Comparison of ENCODE assay signal across 15 cellular contexts in the genomic region with DNA sequence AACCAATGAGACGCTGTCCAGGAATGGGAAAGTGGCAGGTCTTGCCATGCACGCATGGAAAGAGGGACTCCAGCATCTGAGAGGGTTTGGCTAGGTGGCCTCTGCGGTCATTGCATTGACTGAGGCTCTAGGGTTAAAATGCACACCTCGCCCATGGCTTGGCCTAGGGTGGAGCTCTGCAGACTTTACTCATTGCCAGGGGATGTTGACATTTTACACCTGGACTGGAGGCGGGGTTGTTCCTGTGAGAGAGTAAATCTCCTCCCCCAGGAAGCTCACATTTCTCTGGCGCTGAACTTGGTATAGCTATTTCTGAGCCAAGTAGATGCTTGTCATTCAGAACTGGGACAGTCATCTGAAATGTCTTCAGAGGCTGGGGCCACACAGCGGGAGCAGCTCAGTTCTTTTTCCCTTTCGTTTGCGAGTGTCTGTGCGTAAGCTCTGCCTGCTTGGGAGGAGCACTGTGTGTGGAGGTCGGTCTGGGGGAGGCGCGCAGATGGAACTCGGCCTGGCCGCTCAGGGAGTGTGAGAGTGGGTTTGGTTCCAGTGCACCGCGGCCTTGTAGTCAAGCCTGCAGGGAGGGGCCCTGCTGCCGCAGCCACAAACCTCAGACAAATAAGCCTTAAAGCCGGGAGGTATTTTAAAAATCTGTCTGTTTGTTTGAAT.
A peak's percentile ranks its signal among the peaks of the same experiment; 100 is the strongest.
DNase-seq lines count a peak whose midpoint lies in the region; ATAC-seq and TF ChIP-seq lines count a peak whose summit lies in the region.
"Had no signal": no experiment of that assay in that cellular context is flagged by ENCODE, and none has a peak within 500 bp of the region (broad histone marks: within the 10 kb centered on the region; RNA-seq: fewer than 3 reads in every experiment).

No MANE protein-coding gene starts in this region.

- no peaks in the 10 kb centered on the region for H3K9me3 ChIP-seq in heart left ventricle
- no peaks in the 10 kb centered on the region for H3K9me3 ChIP-seq in right atrium auricular region
- H3K9me3 ChIP-seq in esophagus (ENCODE audit: control insufficient read depth in 2 of 2, insufficient read depth in 1 of 2, low read depth in 1 of 2, low read length in 1 of 2) = no peaks in the 10 kb centered on the region
- no peaks in the 10 kb centered on the region for H3K9me3 ChIP-seq in uterus
- H3K9me3 ChIP-seq in esophagus muscularis mucosa = no peaks in the 10 kb centered on the region
- no peaks in the 10 kb centered on the region for H3K9me3 ChIP-seq in spleen

- H3K27me3 ChIP-seq in heart left ventricle (no peaks in the 10 kb centered on the region), right atrium auricular region (no peaks in the 10 kb centered on the region), esophagus (ENCODE audit: control insufficient read depth in 1 of 2, insufficient read depth in 2 of 2, low read length in 2 of 2) (no peaks in the 10 kb centered on the region), uterus (no peaks in the 10 kb centered on the region), esophagus muscularis mucosa (no peaks in the 10 kb centered on the region), spleen (replicated peaks in 1 of 7) (no peaks in the 10 kb centered on the region)

- DNase-seq in heart left ventricle (peak in 1 of 5 donors; percentile 41), right atrium auricular region (ENCODE audit: low spot score) (no peak), mucosa of gallbladder (ENCODE audit: low spot score) (peak; percentile 46), uterus (peak in 1 of 2 donors; percentile 47), esophagus muscularis mucosa (ENCODE audit: extremely low spot score) (no peak), NCI-H82 (lab: John Stamatoyannopoulos, UW) (no peak), spleen (no peak)
- DNase-seq: activated T-cell treated with anti-CD3 and anti-CD28 coated beads for 4 hours; foreskin fibroblast; GOT3; NK-92 treated with Interleukin-12 subunit alpha and Interleukin-12 subunit beta, amount 100 ng/mL, for 24 hours; occipital lobe; stimulated activated CD4-positive, alpha-beta T cell treated with anti-CD3 and anti-CD28 coated beads, Interleukin-2, amount 100 ng/mL, for 24 hours had no signal

- TF ChIP-seq EP300 in esophagus muscularis mucosa (IDR thresholded peaks at IDR 0.05) = no peak

- TF ChIP-seq CTCF in heart left ventricle (IDR thresholded peaks at IDR 0.05) = no peak
- TF ChIP-seq CTCF in right atrium auricular region (IDR thresholded peaks at IDR 0.05) = no peak
- no peak for TF ChIP-seq CTCF in uterus (IDR thresholded peaks at IDR 0.05)
- no peak for TF ChIP-seq CTCF in esophagus muscularis mucosa (IDR thresholded peaks at IDR 0.05)
- no peak for TF ChIP-seq CTCF in spleen (IDR thresholded peaks at IDR 0.05 in 8 of 11, conservative IDR thresholded peaks at IDR 0.05 in 3 of 11)

- H3K4me3 ChIP-seq in heart left ventricle (no peak overlapping the region), right atrium auricular region (no peak overlapping the region), esophagus (ENCODE audit: low read depth in 1 of 2, low read length in 2 of 2) (no peak overlapping the region), uterus (no peak overlapping the region), esophagus muscularis mucosa (no peak overlapping the region), spleen (no peak overlapping the region)

- intact Hi-C loops in heart left ventricle (cut with DNase I) (loop anchor here in 2 of 10 donors (10.0 kb wide), 2 partner anchors 1102 to 1182 kb away; no protein-coding TSS in a partner anchor), uterus (cut with DNase I; ENCODE audit: low total_unique reads) (no loop called here), esophagus muscularis mucosa (cut with DNase I) (loop anchor here (10.0 kb wide), 1 partner anchor 1182 kb away; no protein-coding TSS in a partner anchor), spleen (cut with DNase I; ENCODE audit: low total_unique reads) (no loop called here)

- H3K27ac ChIP-seq in heart left ventricle (no peak overlapping the region), right atrium auricular region (no peak overlapping the region), esophagus (ENCODE audit: low read depth in 2 of 2, low read length in 1 of 2) (peak overlapping the region; percentile 23 to 38), uterus (peak overlapping the region; percentile 40), esophagus muscularis mucosa (replicated peaks in 1 of 4) (no peak overlapping the region), spleen (no peak overlapping the region)
- H3K27ac ChIP-seq: HL-60 had no signal

- TF ChIP-seq POLR2A in heart left ventricle (IDR thresholded peaks at IDR 0.05) = no peak
- no peak for TF ChIP-seq POLR2A in uterus (IDR thresholded peaks at IDR 0.05)
- TF ChIP-seq POLR2A in esophagus muscularis mucosa (IDR thresholded peaks at IDR 0.05; ENCODE audit: low read depth) = no peak
- no peak for TF ChIP-seq POLR2A in spleen (IDR thresholded peaks at IDR 0.05)

- H3K36me3 ChIP-seq in heart left ventricle (peaks cover 0 to 88% (median 70%) of the 10 kb centered on the region in 9 donors), right atrium auricular region (peaks cover 33% of the 10 kb centered on the region), esophagus (ENCODE audit: control insufficient read depth in 2 of 2, insufficient read depth in 2 of 2, low read length in 1 of 2) (peaks cover 12% of the 10 kb centered on the region in 2 donors), uterus (no peaks in the 10 kb centered on the region), esophagus muscularis mucosa (peaks cover 19 to 90% (median 75%) of the 10 kb centered on the region in 4 donors), spleen (peaks cover 0 to 98% (median 56%) of the 10 kb centered on the region in 6 donors)

- WGBS in heart left ventricle, 4 donors = 90 to 92% (median 91%) methylated on average over 19 of the region's 19 CpGs
- WGBS in esophagus, 2 donors = 58 to 70% methylated on average over 19 of the region's 19 CpGs
- WGBS in esophagus muscularis mucosa = 86% methylated on average over 12 of the region's 19 CpGs
- WGBS in spleen, 5 donors = 80 to 90% (median 87%) methylated on average over 18 to 19 of the region's 19 CpGs

- peak; percentile 30 to 42 (median 41) for ATAC-seq in heart left ventricle

- H3K4me1 ChIP-seq in heart left ventricle = peaks cover 0 to 20% (median 6%) of the 10 kb centered on the region in 12 donors
- H3K4me1 ChIP-seq in right atrium auricular region = peaks cover 0 to 15% of the 10 kb centered on the region in 2 donors
- peaks cover 4 to 7% of the 10 kb centered on the region in 2 donors for H3K4me1 ChIP-seq in esophagus (ENCODE audit: control insufficient read depth in 2 of 2, insufficient read depth in 2 of 2, low read length in 1 of 2)
- no peaks in the 10 kb centered on the region for H3K4me1 ChIP-seq in uterus
- no peaks in the 10 kb centered on the region for H3K4me1 ChIP-seq in esophagus muscularis mucosa
- H3K4me1 ChIP-seq in spleen = peaks cover 0 to 10% (median 0%) of the 10 kb centered on the region in 6 donors

Comparison
In these comparisons a context has a peak if more than half of its experiments do, and no peak if none do; other contexts are left out.
1. H3K27ac ChIP-seq: peak in esophagus (2 of 2) and uterus (2 of 2); none in heart left ventricle (0 of 12), right atrium auricular region (0 of 2), esophagus muscularis mucosa (0 of 4) and spleen (0 of 8).